ENCODE assay signal across 13 cellular contexts in genomic region chr19:14368011-14368513, GRCh38. TPM values are rescaled to one million over a fixed set of nuclear protein-coding genes. Genes with fewer than 3 reads are reported as not detected.
A peak's percentile ranks its signal among the peaks of the same experiment; 100 is the strongest.
DNase-seq lines count a peak whose midpoint lies in the region; ATAC-seq and TF ChIP-seq lines count a peak whose summit lies in the region.
"Had no signal": no experiment of that assay in that cellular context is flagged by ENCODE, and none has a peak within 500 bp of the region (broad histone marks: within the 10 kb centered on the region; RNA-seq: fewer than 3 reads in every experiment).

No MANE protein-coding gene starts in this region.

- H3K4me1 Mint-ChIP-seq in activated CD4-positive, alpha-beta memory T cell treated with anti-CD3 and anti-CD28 coated beads, Interleukin-2, amount 10 ng/mL, durations not matched to agents 7 days and 5 days: peaks cover 74% of the 10 kb centered on the region
- peaks cover 15 to 27% of the 10 kb centered on the region in 2 experiments for H3K4me1 Mint-ChIP-seq in H9

- H4K91ac ChIP-seq in H9 (ENCODE audit: insufficient read length, low read depth, low read length): no peak overlapping the region

- H3K9ac ChIP-seq in KMS-11 (no peak overlapping the region), H9 (ENCODE audit: extremely low read depth, insufficient read length, low read length) (no peak overlapping the region), Karpas-422 (ENCODE audit: low read length) (no peak overlapping the region)

- DNase-seq in CD1c-positive myeloid dendritic cell (ENCODE audit: extremely low spot score): peak; percentile 93
- DNase-seq in activated CD4-positive, alpha-beta memory T cell treated with anti-CD3 and anti-CD28 coated beads, Interleukin-2, amount 10 ng/mL, durations not matched to agents 7 days and 5 days: no peak
- DNase-seq in medulla oblongata (ENCODE audit: extremely low spot score): peak; percentile 36
- DNase-seq in H9: no peak
- no peak for DNase-seq in NCI-H446 treated with DMSO at 0.1 percent for 48 hours (lab: John Stamatoyannopoulos, UW)
- no peak for DNase-seq in Karpas-422
- DNase-seq: adrenal gland; COR-L47; NCI-H774; stimulated activated CD4-positive, alpha-beta T cell treated with anti-CD3 and anti-CD28 coated beads, Interleukin-4, amount 100 ng/mL, for 4 hours; tibial artery had no signal

- H3K79me1 ChIP-seq in H9 (ENCODE audit: insufficient read depth, low read depth, low read length, poor library complexity, severe bottlenecking): no peaks in the 10 kb centered on the region

- ATAC-seq in HG02798 (IDR thresholded peaks at IDR 0.05; ENCODE audit: poor library complexity, unreplicated experiment): no peak

- H2BK12ac ChIP-seq in H9 (ENCODE audit: insufficient read length, low read depth, low read length): no peak overlapping the region

- no peaks in the 10 kb centered on the region for H3K36me3 ChIP-seq in KMS-11 (ENCODE audit: insufficient read depth)
- H3K36me3 ChIP-seq in Karpas-422 (ENCODE audit: insufficient read depth, low read length): no peaks in the 10 kb centered on the region
- H3K36me3 ChIP-seq: adrenal gland, tibial artery had no signal

- H2BK20ac ChIP-seq in H9 (ENCODE audit: low read depth, low read length, poor library complexity, severe bottlenecking): no peak overlapping the region

- H3K23me2 ChIP-seq in H9 (ENCODE audit: insufficient read length, low read depth, low read length, poor library complexity, severe bottlenecking): peaks cover 4% of the 10 kb centered on the region

- no peaks in the 10 kb centered on the region for H3K9me2 ChIP-seq in Karpas-422 (replicated peaks; ENCODE audit: insufficient read depth, low read length)

- H4K8ac ChIP-seq in H9 (replicated peaks; ENCODE audit: insufficient read length, low read depth, low read length): no peak overlapping the region

- H2BK5ac ChIP-seq in H9 (ENCODE audit: insufficient read length, low read length): no peak overlapping the region

- H4K5ac ChIP-seq in H9 (ENCODE audit: insufficient read length, low read depth, low read length): no peak overlapping the region

- H2BK15ac ChIP-seq in H9 (ENCODE audit: low read depth, low read length): no peak overlapping the region

- peaks cover 5% of the 10 kb centered on the region; the same call in 1 of the 2 replicates for H3K27me3 ChIP-seq in KMS-11 (ENCODE audit: insufficient read depth, low read depth)
- H3K27me3 ChIP-seq in H9 (ENCODE audit: insufficient read depth, low read length): no peaks in the 10 kb centered on the region
- no peaks in the 10 kb centered on the region for H3K27me3 ChIP-seq in Karpas-422 (ENCODE audit: low read length)
- H3K27me3 ChIP-seq: adrenal gland, tibial artery had no signal

- no peaks in the 10 kb centered on the region for H3K27me3 Mint-ChIP-seq in activated CD4-positive, alpha-beta memory T cell treated with anti-CD3 and anti-CD28 coated beads, Interleukin-2, amount 10 ng/mL, durations not matched to agents 7 days and 5 days
- no peaks in the 10 kb centered on the region; the same call in 1 of the 2 replicates for H3K27me3 Mint-ChIP-seq in H9 (ENCODE audit: low read depth)

- H3K27ac ChIP-seq in KMS-11 (no peak overlapping the region), H9 (ENCODE audit: insufficient read length, low read depth, low read length) (no peak overlapping the region), Karpas-422 (ENCODE audit: low read length) (no peak overlapping the region)

- no peaks in the 10 kb centered on the region for H3K9me3 Mint-ChIP-seq in activated CD4-positive, alpha-beta memory T cell treated with anti-CD3 and anti-CD28 coated beads, Interleukin-2, amount 10 ng/mL, durations not matched to agents 7 days and 5 days
- H3K9me3 Mint-ChIP-seq in H9: no peaks in the 10 kb centered on the region

- H3K4me3 ChIP-seq in KMS-11 (IDR thresholded peaks at IDR 0.05; ENCODE audit: insufficient read depth, low read depth, low read length) (no peak overlapping the region), Karpas-422 (ENCODE audit: low read length) (no peak overlapping the region)
- H3K4me3 ChIP-seq: adrenal gland, tibial artery had no signal

- WGBS in H9 (ENCODE audit: extremely low coverage, insufficient read length, low lambda C conversion rate): 100% methylated on average over 1 of the region's 5 CpGs

- H2BK120ac ChIP-seq in H9 (ENCODE audit: low read depth, low read length, poor library complexity, severe bottlenecking): no peak overlapping the region

- H3K14ac ChIP-seq in H9 (ENCODE audit: insufficient read depth, low read length): no peak overlapping the region

- no peak overlapping the region for H3K4ac ChIP-seq in H9 (ENCODE audit: low read depth, low read length)

- H3K4me1 ChIP-seq in KMS-11 (ENCODE audit: low read depth, poor library complexity, severe bottlenecking): peaks cover 17% of the 10 kb centered on the region
- H3K4me1 ChIP-seq in H9 (ENCODE audit: insufficient read depth, low read length): 0 out of 2 replicates have a peak, but pooled peaks cover 2% of the 10 kb centered on the region
- peaks cover 24% of the 10 kb centered on the region for H3K4me1 ChIP-seq in Karpas-422 (ENCODE audit: low read length)

- H3K56ac ChIP-seq in H9 (ENCODE audit: insufficient read length, low read depth, low read length): no peak overlapping the region

- H3K4me3 Mint-ChIP-seq in activated CD4-positive, alpha-beta memory T cell treated with anti-CD3 and anti-CD28 coated beads, Interleukin-2, amount 10 ng/mL, durations not matched to agents 7 days and 5 days: peak overlapping the region; percentile 28
- H3K4me3 Mint-ChIP-seq in H9: no peak overlapping the region

- H2AK5ac ChIP-seq in H9 (ENCODE audit: insufficient read length, low read length): no peak overlapping the region

- H3K4me2 ChIP-seq in KMS-11: 0 out of 2 replicates have a peak overlapping the region, but pooled peaks have one; percentile 9
- H3K4me2 ChIP-seq in H9 (ENCODE audit: insufficient read depth, insufficient read length, low read length): no peak overlapping the region
- no peak overlapping the region for H3K4me2 ChIP-seq in Karpas-422 (ENCODE audit: low read depth, low read length, poor library complexity, severe bottlenecking)

- H3T11ph ChIP-seq in H9 (ENCODE audit: low read length): no peak overlapping the region

- H4K20me1 ChIP-seq in KMS-11 (ENCODE audit: insufficient read depth): no peaks in the 10 kb centered on the region
- no peaks in the 10 kb centered on the region for H4K20me1 ChIP-seq in H9 (ENCODE audit: control insufficient read depth, insufficient read depth, insufficient read length)
- no peaks in the 10 kb centered on the region for H4K20me1 ChIP-seq in Karpas-422 (ENCODE audit: insufficient read depth, low read depth, low read length)

- H2AFZ ChIP-seq in KMS-11 (ENCODE audit: low read depth): no peak overlapping the region
- no peak overlapping the region for H2AFZ ChIP-seq in H9 (ENCODE audit: low read length)
- no peak overlapping the region for H2AFZ ChIP-seq in Karpas-422 (ENCODE audit: low read length)

- no peak overlapping the region for H3K18ac ChIP-seq in H9 (ENCODE audit: insufficient read length, low read depth, low read length)

- no peaks in the 10 kb centered on the region for H3K36me3 Mint-ChIP-seq in activated CD4-positive, alpha-beta memory T cell treated with anti-CD3 and anti-CD28 coated beads, Interleukin-2, amount 10 ng/mL, durations not matched to agents 7 days and 5 days (ENCODE audit: low read depth)
- no peaks in the 10 kb centered on the region for H3K36me3 Mint-ChIP-seq in H9 (ENCODE audit: insufficient read depth in 1 of 3, low read depth in 3 of 3)

- peak overlapping the region; percentile 89 for H3K27ac Mint-ChIP-seq in activated CD4-positive, alpha-beta memory T cell treated with anti-CD3 and anti-CD28 coated beads, Interleukin-2, amount 10 ng/mL, durations not matched to agents 7 days and 5 days
- no peak overlapping the region for H3K27ac Mint-ChIP-seq in H9

- CTCF ChIA-PET in activated CD4-positive, alpha-beta memory T cell treated with anti-CD3 and anti-CD28 coated beads, Interleukin-2, amount 10 ng/mL, durations not matched to agents 7 days and 5 days (lab: Charles Lee): interaction anchor here (0.7 to 2.0 kb wide), 6 partner anchors 13 to 232 kb away, joined by 3 to 16 read pairs (median 4); partner anchors contain the start of genes ADGRE5 and ASF1B

- no peak overlapping the region for H3K23ac ChIP-seq in H9 (ENCODE audit: insufficient read length, low read depth, low read length)

- no peaks in the 10 kb centered on the region for H3K79me2 ChIP-seq in KMS-11 (ENCODE audit: insufficient read depth, low read depth)
- no peaks in the 10 kb centered on the region for H3K79me2 ChIP-seq in H9 (ENCODE audit: insufficient read depth, low read length)
- no peaks in the 10 kb centered on the region for H3K79me2 ChIP-seq in Karpas-422 (ENCODE audit: low read length)

- H3K9me3 ChIP-seq in H9 (ENCODE audit: control insufficient read depth, low read depth, low read length) (no peaks in the 10 kb centered on the region), Karpas-422 (ENCODE audit: low read length) (no peaks in the 10 kb centered on the region)
- H3K9me3 ChIP-seq: adrenal gland, tibial artery had no signal

- POLR2A ChIA-PET in activated CD4-positive, alpha-beta memory T cell treated with anti-CD3 and anti-CD28 coated beads, Interleukin-2, amount 10 ng/mL, durations not matched to agents 7 days and 5 days (lab: Charles Lee): interaction anchor here (2.5 to 12.0 kb wide), 4 partner anchors 7 to 41 kb away, joined by 21 to 308 read pairs (median 124); partner anchors contain the start of gene ADGRE5

- TF ChIP-seq CTCF in KMS-11 (conservative IDR thresholded peaks at IDR 0.05; ENCODE audit: low read depth, low read length): no peak
- no peak for TF ChIP-seq CTCF in H9 (conservative IDR thresholded peaks at IDR 0.05)

RNA-seq across cellular contexts. Expression of gene ADGRE5, which starts 13.2 kb away (rescaled TPM):
- 100 to 1,000 TPM; 293 to 299 TPM for total RNA-seq in activated CD4-positive, alpha-beta memory T cell treated with anti-CD3 and anti-CD28 coated beads, Interleukin-2, amount 10 ng/mL, durations not matched to agents 7 days and 5 days
- total RNA-seq in H9 (2021): 0.96 and 0.97 TPM in 2 replicates
- total RNA-seq in Karpas-422 (2014; rRNA removed; shearing (Covaris generic); ENCODE audit: low replicate concordance): not detected in 2 replicates

RNA-seq across cellular contexts. Expression of gene DDX39A, which starts 51.1 kb away (rescaled TPM):
- total RNA-seq in activated CD4-positive, alpha-beta memory T cell treated with anti-CD3 and anti-CD28 coated beads, Interleukin-2, amount 10 ng/mL, durations not matched to agents 7 days and 5 days: 100 to 1,000 TPM; 233 to 234 TPM
- 137 and 145 TPM in 2 replicates for total RNA-seq in H9 (2021)
- 92.4 and 151 TPM in 2 replicates for total RNA-seq in Karpas-422 (2014; rRNA removed; shearing (Covaris generic); ENCODE audit: low replicate concordance)

Comparison
In these comparisons a context has a peak if more than half of its experiments do, and no peak if none do; other contexts are left out.
1. DNase-seq: peak in CD1c-positive myeloid dendritic cell (single experiment) and medulla oblongata (single experiment); none in activated CD4-positive, alpha-beta memory T cell treated with anti-CD3 and anti-CD28 coated beads, Interleukin-2, amount 10 ng/mL, durations not matched to agents 7 days and 5 days (single experiment), H9 (single experiment), NCI-H446 treated with DMSO at 0.1 percent for 48 hours (single experiment) and Karpas-422 (single experiment).
2. RNA of gene ADGRE5, which starts 13.2 kb away (total RNA-seq): 293 to 299 TPM in activated CD4-positive, alpha-beta memory T cell treated with anti-CD3 and anti-CD28 coated beads, Interleukin-2, amount 10 ng/mL, durations not matched to agents 7 days and 5 days; 0.96 to 0.97 TPM in H9 and not detected in Karpas-422; every median in the first group is over 100 times any median in the second.